ENCODE assay signal across 39 cellular contexts in genomic region chr19:30328096-30328495, GRCh38. TPM values are rescaled to one million over a fixed set of nuclear protein-coding genes. Genes with fewer than 3 reads are reported as not detected.
"Had no signal": no experiment of that assay in that cellular context is flagged by ENCODE, and none has a peak within 500 bp of the region (broad histone marks: within the 10 kb centered on the region; RNA-seq: fewer than 3 reads in every experiment).

No MANE protein-coding gene starts in this region.

- H3K9me3 Mint-ChIP-seq: activated T-cell treated with anti-CD3 and anti-CD28 coated beads, Interleukin-2, amount 50 U/mL, for 24 hours; dendritic cell treated with granulocyte-macrophage colony-stimulating factor and Interleukin-4, amounts not matched to agents 40 ng/mL and 50 ng/mL, for 4 days; T-helper 2 cell treated with Interferon-gamma antibody and Interleukin-4, amounts not matched to agents 5 μg/mL and 100 μg/mL, for 36 hours had no signal

- H3K36me3 ChIP-seq: ascending aorta, breast epithelium, cardiac muscle cell, colonic mucosa, esophagus squamous epithelium, gastroesophageal sphincter, WERI-Rb-1 had no signal

- ATAC-seq: activated CD4-positive, CD25-positive, alpha-beta regulatory T cell treated with anti-CD3 and anti-CD28 coated beads, Interleukin-2, amount 50 U/mL, for 24 hours; activated CD8-positive, alpha-beta T cell treated with anti-CD3 and anti-CD28 coated beads for 36 hours; activated naive CD4-positive, alpha-beta T cell treated with anti-CD3 and anti-CD28 coated beads, Interleukin-2, amount 50 U/mL, for 72 hours; activated T-cell treated with anti-CD3 and anti-CD28 coated beads, Interleukin-2, amount 50 U/mL, for 72 hours; effector memory CD8-positive, alpha-beta T cell; gastroesophageal sphincter; T-helper 17 cell had no signal

- H3K36me3 Mint-ChIP-seq: activated naive CD4-positive, alpha-beta T cell treated with anti-CD3 and anti-CD28 coated beads, Interleukin-2, amount 10 ng/mL, durations not matched to agents 7 days and 5 days; activated naive CD4-positive, alpha-beta T cell treated with anti-CD3 and anti-CD28 coated beads, Interleukin-2, amount 50 U/mL, for 72 hours; activated naive CD8-positive, alpha-beta T cell treated with anti-CD3 and anti-CD28 coated beads, Interleukin-2, amount 10 ng/mL, durations not matched to agents 7 days and 5 days had no signal

- H3K4me1 ChIP-seq: ascending aorta, breast epithelium, colonic mucosa, gastroesophageal sphincter had no signal

- H3K27ac ChIP-seq: ascending aorta, breast epithelium, cardiac muscle cell, colonic mucosa, epithelial cell of prostate, esophagus squamous epithelium, gastroesophageal sphincter, WERI-Rb-1 had no signal

- H3K4me3 Mint-ChIP-seq: activated B cell treated with CpG ODN at 0.5 μM for 24 hours; activated CD8-positive, alpha-beta T cell treated with anti-CD3 and anti-CD28 coated beads for 36 hours; activated naive CD4-positive, alpha-beta T cell treated with anti-CD3 and anti-CD28 coated beads, Interleukin-2, amount 10 ng/mL, durations not matched to agents 7 days and 5 days; activated naive CD8-positive, alpha-beta T cell treated with anti-CD3 and anti-CD28 coated beads, Interleukin-2, amount 10 ng/mL, durations not matched to agents 7 days and 5 days; activated T-cell treated with anti-CD3 and anti-CD28 coated beads, Interleukin-2, amount 50 U/mL, for 24 hours; activated T-cell treated with anti-CD3 and anti-CD28 coated beads, Interleukin-2, amount 50 U/mL, for 72 hours; brain; dendritic cell treated with granulocyte-macrophage colony-stimulating factor and Interleukin-4, amounts not matched to agents 40 ng/mL and 50 ng/mL, for 4 days; effector memory CD8-positive, alpha-beta T cell; T-helper 17 cell; T-helper 2 cell treated with Interferon-gamma antibody and Interleukin-4, amounts not matched to agents 5 μg/mL and 100 μg/mL, for 36 hours had no signal

- DNase-seq: activated B cell treated with CpG ODN at 0.5 μM for 24 hours; activated CD4-positive, alpha-beta T cell treated with anti-CD3 and anti-CD28 coated beads for 48 hours; activated CD4-positive, alpha-beta T cell treated with anti-CD3 and anti-CD28 coated beads, Interleukin-2, amount 50 U/mL, for 1 hour; activated CD4-positive, alpha-beta T cell treated with anti-CD3 and anti-CD28 coated beads, Interleukin-2, amount 50 U/mL, for 48 hours; activated CD8-positive, alpha-beta memory T cell treated with anti-CD3 and anti-CD28 coated beads for 24 hours; activated CD8-positive, alpha-beta T cell treated with anti-CD3 and anti-CD28 coated beads for 36 hours; activated gamma-delta T cell; activated naive CD4-positive, alpha-beta T cell; activated naive CD4-positive, alpha-beta T cell treated with anti-CD3 and anti-CD28 coated beads, Interleukin-2, amount 10 ng/mL, durations not matched to agents 7 days and 5 days; activated naive CD8-positive, alpha-beta T cell treated with anti-CD3 and anti-CD28 coated beads, Interleukin-2, amount 10 ng/mL, durations not matched to agents 7 days and 5 days; activated T-cell treated with anti-CD3 and anti-CD28 coated beads for 4 hours; activated T-cell treated with anti-CD3 and anti-CD28 coated beads, Interleukin-2, amount 50 U/mL, for 24 hours; activated T-cell treated with anti-CD3 and anti-CD28 coated beads, Interleukin-2, amount 50 U/mL, for 72 hours; central memory CD4-positive, alpha-beta T cell; cerebellar nuclear complex; colonic mucosa; effector CD4-positive, alpha-beta T cell; effector memory CD8-positive, alpha-beta T cell; esophagus squamous epithelium; foreskin melanocyte; T-helper 1 cell; T-helper 17 cell; T1000; WERI-Rb-1 had no signal

- H3K27ac Mint-ChIP-seq: activated B cell treated with CpG ODN at 0.5 μM for 24 hours; activated CD8-positive, alpha-beta T cell treated with anti-CD3 and anti-CD28 coated beads for 36 hours; activated naive CD4-positive, alpha-beta T cell treated with anti-CD3 and anti-CD28 coated beads, Interleukin-2, amount 10 ng/mL, durations not matched to agents 7 days and 5 days; activated naive CD4-positive, alpha-beta T cell treated with anti-CD3 and anti-CD28 coated beads, Interleukin-2, amount 50 U/mL, for 72 hours; activated naive CD8-positive, alpha-beta T cell treated with anti-CD3 and anti-CD28 coated beads, Interleukin-2, amount 10 ng/mL, durations not matched to agents 7 days and 5 days; activated T-cell treated with anti-CD3 and anti-CD28 coated beads, Interleukin-2, amount 50 U/mL, for 24 hours; activated T-cell treated with anti-CD3 and anti-CD28 coated beads, Interleukin-2, amount 50 U/mL, for 72 hours; brain; dendritic cell treated with granulocyte-macrophage colony-stimulating factor and Interleukin-4, amounts not matched to agents 40 ng/mL and 50 ng/mL, for 4 days; effector memory CD8-positive, alpha-beta T cell; T-helper 17 cell; T-helper 2 cell treated with Interferon-gamma antibody and Interleukin-4, amounts not matched to agents 5 μg/mL and 100 μg/mL, for 36 hours had no signal

- H3K27me3 ChIP-seq: ascending aorta, cardiac muscle cell, colonic mucosa, esophagus squamous epithelium had no signal

- H3K27me3 Mint-ChIP-seq: activated B cell treated with CpG ODN at 0.5 μM for 24 hours; activated CD8-positive, alpha-beta T cell treated with anti-CD3 and anti-CD28 coated beads for 36 hours; activated naive CD4-positive, alpha-beta T cell treated with anti-CD3 and anti-CD28 coated beads, Interleukin-2, amount 10 ng/mL, durations not matched to agents 7 days and 5 days; T-helper 17 cell had no signal

- H3K4me3 ChIP-seq: ascending aorta, breast epithelium, cardiac muscle cell, colonic mucosa, dorsolateral prefrontal cortex, esophagus squamous epithelium, gastroesophageal sphincter had no signal

- H3K9me3 ChIP-seq: ascending aorta, breast epithelium, colonic mucosa, esophagus squamous epithelium, gastroesophageal sphincter had no signal

- H3K4me1 Mint-ChIP-seq: activated B cell treated with CpG ODN at 0.5 μM for 24 hours; activated naive CD4-positive, alpha-beta T cell treated with anti-CD3 and anti-CD28 coated beads, Interleukin-2, amount 10 ng/mL, durations not matched to agents 7 days and 5 days; activated naive CD8-positive, alpha-beta T cell treated with anti-CD3 and anti-CD28 coated beads, Interleukin-2, amount 10 ng/mL, durations not matched to agents 7 days and 5 days; T-helper 17 cell had no signal

RNA-seq across cellular contexts. Expression of gene ZNF536, which starts 44.1 kb away (rescaled TPM):
- total RNA-seq: activated B cell treated with CpG ODN at 0.5 μM for 24 hours; activated CD8-positive, alpha-beta T cell treated with anti-CD3 and anti-CD28 coated beads for 36 hours; activated naive CD4-positive, alpha-beta T cell treated with anti-CD3 and anti-CD28 coated beads, Interleukin-2, amount 50 U/mL, for 72 hours; activated naive CD8-positive, alpha-beta T cell treated with anti-CD3 and anti-CD28 coated beads, Interleukin-2, amount 10 ng/mL, durations not matched to agents 7 days and 5 days; ascending aorta; endothelial cell of umbilical vein; fibroblast of villous mesenchyme; glomerular endothelial cell; T-helper 17 cell had no signal
- polyA plus RNA-seq: endothelial cell of umbilical vein, fibroblast of lung had no signal
